11 cellular contexts compared by ENCODE assay signal in genomic region chr12:27781680-27782079, GRCh38. TPM values are rescaled to one million over a fixed set of nuclear protein-coding genes. Genes with fewer than 3 reads are reported as not detected.
DNase-seq lines count a peak whose midpoint lies in the region; ATAC-seq and TF ChIP-seq lines count a peak whose summit lies in the region.
"Had no signal": no experiment of that assay in that cellular context is flagged by ENCODE, and none has a peak within 500 bp of the region (broad histone marks: within the 10 kb centered on the region; RNA-seq: fewer than 3 reads in every experiment).

No MANE protein-coding gene starts in this region.

- TF ChIP-seq CTCF in tibial nerve (IDR thresholded peaks at IDR 0.05) = no peak

- no peak for TF ChIP-seq EP300 in tibial nerve (IDR thresholded peaks at IDR 0.05)

- no peak for DNase-seq in activated T-cell treated with anti-CD3 and anti-CD28 coated beads, Interleukin-2, amount 50 U/mL, for 4 hours
- DNase-seq in activated T-cell treated with anti-CD3 and anti-CD28 coated beads for 4 hours (no peak), tibial nerve (ENCODE audit: low spot score in 2 of 2) (no peak), DMS53 (lab: John Stamatoyannopoulos, UW) (no peak), DMS53 treated with DMSO at 0.1 percent for 48 hours (lab: John Stamatoyannopoulos, UW; ENCODE audit: unreplicated experiment) (no peak)
- DNase-seq in activated T-helper 1 cell treated with anti-CD3 and anti-CD28 coated beads, Interleukin-12 subunit alpha, Interleukin-12 subunit beta, Interleukin-2, Interleukin-4 antibody, amounts not matched to agents 30 ng/mL and 10 ng/mL and 1 ng/mL, durations not matched to agents 14 hours and 24 hours and 36 hours (ENCODE audit: low spot score) = no peak
- DNase-seq: activated CD4-positive, alpha-beta T cell treated with anti-CD3 and anti-CD28 coated beads for 48 hours; COR-L47 had no signal

- H3K4me3 Mint-ChIP-seq in activated T-cell treated with anti-CD3 and anti-CD28 coated beads, Interleukin-2, amount 50 U/mL, for 4 hours = peak overlapping the region; percentile 82
- H3K4me3 Mint-ChIP-seq in activated T-helper 1 cell treated with anti-CD3 and anti-CD28 coated beads, Interleukin-12 subunit alpha, Interleukin-12 subunit beta, Interleukin-2, Interleukin-4 antibody, amounts not matched to agents 30 ng/mL and 10 ng/mL and 1 ng/mL, durations not matched to agents 14 hours and 24 hours and 36 hours = peak overlapping the region; percentile 83

- H3K27me3 Mint-ChIP-seq in activated T-cell treated with anti-CD3 and anti-CD28 coated beads, Interleukin-2, amount 50 U/mL, for 4 hours (ENCODE audit: low read depth) = no peaks in the 10 kb centered on the region
- H3K27me3 Mint-ChIP-seq in activated T-helper 1 cell treated with anti-CD3 and anti-CD28 coated beads, Interleukin-12 subunit alpha, Interleukin-12 subunit beta, Interleukin-2, Interleukin-4 antibody, amounts not matched to agents 30 ng/mL and 10 ng/mL and 1 ng/mL, durations not matched to agents 14 hours and 24 hours and 36 hours (ENCODE audit: insufficient read depth) = peaks cover 19% of the 10 kb centered on the region

- H3K27ac ChIP-seq in tibial nerve = peak overlapping the region in 2 of 4 donors; percentile 96

- H3K27me3 ChIP-seq in iPS-15b (ENCODE audit: control insufficient read depth, insufficient read depth, low read length) (no peaks in the 10 kb centered on the region), tibial nerve (no peaks in the 10 kb centered on the region)

- H3K27ac Mint-ChIP-seq in activated T-helper 1 cell treated with anti-CD3 and anti-CD28 coated beads, Interleukin-12 subunit alpha, Interleukin-12 subunit beta, Interleukin-2, Interleukin-4 antibody, amounts not matched to agents 30 ng/mL and 10 ng/mL and 1 ng/mL, durations not matched to agents 14 hours and 24 hours and 36 hours = peak overlapping the region; percentile 70

- H3K36me3 Mint-ChIP-seq in activated T-cell treated with anti-CD3 and anti-CD28 coated beads, Interleukin-2, amount 50 U/mL, for 4 hours (ENCODE audit: insufficient read depth) = peaks cover 14% of the 10 kb centered on the region
- peaks cover 21% of the 10 kb centered on the region for H3K36me3 Mint-ChIP-seq in activated T-helper 1 cell treated with anti-CD3 and anti-CD28 coated beads, Interleukin-12 subunit alpha, Interleukin-12 subunit beta, Interleukin-2, Interleukin-4 antibody, amounts not matched to agents 30 ng/mL and 10 ng/mL and 1 ng/mL, durations not matched to agents 14 hours and 24 hours and 36 hours (ENCODE audit: low read depth)

- 33 to 45% methylated on average over 5 of the region's 5 CpGs for WGBS in tibial nerve, 2 donors

- no peak overlapping the region for H3K9ac ChIP-seq in iPS-15b (ENCODE audit: low read depth, low read length)

- H3K4me1 ChIP-seq in iPS-15b (ENCODE audit: control insufficient read depth, insufficient read depth, low read length) (peaks cover 11% of the 10 kb centered on the region), tibial nerve (peaks cover 0 to 51% (median 10%) of the 10 kb centered on the region in 4 donors)

- peaks cover 43% of the 10 kb centered on the region for H3K4me1 Mint-ChIP-seq in activated T-cell treated with anti-CD3 and anti-CD28 coated beads, Interleukin-2, amount 50 U/mL, for 4 hours (ENCODE audit: low read depth)
- H3K4me1 Mint-ChIP-seq in activated T-helper 1 cell treated with anti-CD3 and anti-CD28 coated beads, Interleukin-12 subunit alpha, Interleukin-12 subunit beta, Interleukin-2, Interleukin-4 antibody, amounts not matched to agents 30 ng/mL and 10 ng/mL and 1 ng/mL, durations not matched to agents 14 hours and 24 hours and 36 hours (ENCODE audit: low read depth) = peaks cover 42% of the 10 kb centered on the region

- H3K9me3 ChIP-seq in iPS-15b (ENCODE audit: control insufficient read depth, insufficient read depth, low read length) = no peaks in the 10 kb centered on the region
- no peaks in the 10 kb centered on the region for H3K9me3 ChIP-seq in tibial nerve

- no peaks in the 10 kb centered on the region for H3K9me3 Mint-ChIP-seq in activated T-cell treated with anti-CD3 and anti-CD28 coated beads, Interleukin-2, amount 50 U/mL, for 4 hours
- no peaks in the 10 kb centered on the region for H3K9me3 Mint-ChIP-seq in activated T-helper 1 cell treated with anti-CD3 and anti-CD28 coated beads, Interleukin-12 subunit alpha, Interleukin-12 subunit beta, Interleukin-2, Interleukin-4 antibody, amounts not matched to agents 30 ng/mL and 10 ng/mL and 1 ng/mL, durations not matched to agents 14 hours and 24 hours and 36 hours

- H3K36me3 ChIP-seq in iPS-15b (ENCODE audit: control insufficient read depth, insufficient read depth, low read length) (no peaks in the 10 kb centered on the region), tibial nerve (peaks cover 0 to 5% (median 0%) of the 10 kb centered on the region in 3 donors)

- TF ChIP-seq POLR2A in tibial nerve (IDR thresholded peaks at IDR 0.05) = no peak

- ATAC-seq in activated T-cell treated with anti-CD3 and anti-CD28 coated beads, Interleukin-2, amount 50 U/mL, for 4 hours = no peak
- no peak for ATAC-seq in GM21526 (IDR thresholded peaks at IDR 0.05; ENCODE audit: low FRiP score, unreplicated experiment)

- intact Hi-C loops in activated T-helper 1 cell treated with anti-CD3 and anti-CD28 coated beads, Interleukin-12 subunit alpha, Interleukin-12 subunit beta, Interleukin-2, Interleukin-4 antibody, amounts not matched to agents 30 ng/mL and 10 ng/mL and 1 ng/mL, durations not matched to agents 14 hours and 24 hours and 36 hours (cut with micrococcal nuclease) = loop anchor here (1.0 to 2.0 kb wide), 3 partner anchors 19 to 71 kb away; partner anchors contain the start of gene MRPS35

- peak overlapping the region; percentile 91 for H3K4me3 ChIP-seq in iPS-15b (ENCODE audit: low read depth, low read length)
- peak overlapping the region in 3 of 4 donors; percentile 56 to 90 (median 73) for H3K4me3 ChIP-seq in tibial nerve

RNA-seq across cellular contexts. Expression of gene MANSC4, which starts 1.6 kb away (rescaled TPM):
- not detected for total RNA-seq in activated T-cell treated with anti-CD3 and anti-CD28 coated beads, Interleukin-2, amount 50 U/mL, for 4 hours
- not detected in 2 replicates for total RNA-seq in activated T-helper 1 cell treated with anti-CD3 and anti-CD28 coated beads, Interleukin-12 subunit alpha, Interleukin-12 subunit beta, Interleukin-2, Interleukin-4 antibody, amounts not matched to agents 30 ng/mL and 10 ng/mL and 1 ng/mL, durations not matched to agents 14 hours and 24 hours and 36 hours
- 1 to 10 TPM in 1 of 4 donors, under 1 TPM in 1, not detected in 2; 0.78 to 1.5 TPM for total RNA-seq in tibial nerve
- total RNA-seq: lung microvascular endothelial cell had no signal

RNA-seq across cellular contexts. Expression of gene KLHL42, which starts 1.6 kb away (rescaled TPM):
- total RNA-seq in activated T-cell treated with anti-CD3 and anti-CD28 coated beads, Interleukin-2, amount 50 U/mL, for 4 hours = 10 to 100 TPM; 11.7 to 14.3 (median 14.0) TPM
- total RNA-seq in activated T-helper 1 cell treated with anti-CD3 and anti-CD28 coated beads, Interleukin-12 subunit alpha, Interleukin-12 subunit beta, Interleukin-2, Interleukin-4 antibody, amounts not matched to agents 30 ng/mL and 10 ng/mL and 1 ng/mL, durations not matched to agents 14 hours and 24 hours and 36 hours = 19.5 and 21.7 TPM in 2 replicates
- 10 to 100 TPM; 35.2 to 49.2 (median 42.2) TPM for total RNA-seq in tibial nerve
